Comparison of ENCODE assay signal across 12 cellular contexts in the genomic region with DNA sequence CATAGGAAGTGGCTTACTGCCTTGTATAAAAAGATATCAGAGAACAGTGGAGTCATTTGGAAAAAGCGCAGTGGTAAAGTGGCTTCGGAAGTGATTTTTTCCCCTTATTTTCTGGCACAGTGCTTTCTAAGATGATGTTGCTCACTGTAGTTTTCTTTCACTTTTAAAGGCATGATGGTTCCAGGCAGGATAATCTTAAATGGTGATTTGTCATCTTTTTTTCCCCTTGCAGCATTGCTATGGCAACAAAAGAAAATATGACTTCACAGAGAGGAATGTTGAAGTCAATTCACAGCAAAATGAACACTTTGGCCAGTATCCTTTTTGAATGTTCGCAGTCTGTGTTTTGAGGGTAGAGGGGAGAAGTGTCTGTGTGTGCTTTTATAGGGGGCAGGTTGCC. TPM values are rescaled to one million over a fixed set of nuclear protein-coding genes. Genes with fewer than 3 reads are reported as not detected.
DNase-seq lines count a peak whose midpoint lies in the region; ATAC-seq and TF ChIP-seq lines count a peak whose summit lies in the region.
"Had no signal": no experiment of that assay in that cellular context is flagged by ENCODE, and none has a peak within 500 bp of the region (broad histone marks: within the 10 kb centered on the region; RNA-seq: fewer than 3 reads in every experiment).

No MANE protein-coding gene starts in this region.

- no peak overlapping the region for H3K27ac ChIP-seq in body of pancreas
- H3K27ac ChIP-seq: right lobe of liver had no signal

- H3K4me1 Mint-ChIP-seq in activated CD8-positive, alpha-beta T cell treated with anti-CD3 and anti-CD28 coated beads for 36 hours (ENCODE audit: low read depth), result peaks cover 16% of the 10 kb centered on the region
- H3K4me1 Mint-ChIP-seq in activated CD8-positive, alpha-beta T cell treated with anti-CD3 and anti-CD28 coated beads, Interleukin-2, amount 10 ng/mL, durations not matched to agents 7 days and 5 days (ENCODE audit: low read depth), result no peaks in the 10 kb centered on the region
- H3K4me1 Mint-ChIP-seq in type B pancreatic cell (ENCODE audit: unreplicated experiment), result peaks cover 8% of the 10 kb centered on the region

- H3K4me1 ChIP-seq in body of pancreas, result no peaks in the 10 kb centered on the region
- H3K4me1 ChIP-seq: BE2C, right lobe of liver had no signal

- WGBS in body of pancreas, 2 donors, result 85 to 92% methylated on average over 3 of the region's 3 CpGs

- H3K9me3 ChIP-seq in body of pancreas, result no peaks in the 10 kb centered on the region
- H3K9me3 ChIP-seq: BE2C, right lobe of liver had no signal

- H3K9me3 Mint-ChIP-seq in activated CD8-positive, alpha-beta T cell treated with anti-CD3 and anti-CD28 coated beads for 36 hours, result no peaks in the 10 kb centered on the region
- no peaks in the 10 kb centered on the region for H3K9me3 Mint-ChIP-seq in activated CD8-positive, alpha-beta T cell treated with anti-CD3 and anti-CD28 coated beads, Interleukin-2, amount 10 ng/mL, durations not matched to agents 7 days and 5 days (ENCODE audit: insufficient read depth)
- H3K9me3 Mint-ChIP-seq in type B pancreatic cell, result no peaks in the 10 kb centered on the region

- POLR2A ChIA-PET in activated CD8-positive, alpha-beta T cell treated with anti-CD3 and anti-CD28 coated beads for 36 hours (lab: Charles Lee), result interaction anchor here (0.7 kb wide), 1 partner anchor 46 kb away, joined by 3 read pairs; no protein-coding TSS in a partner anchor
- POLR2A ChIA-PET in activated CD8-positive, alpha-beta T cell treated with anti-CD3 and anti-CD28 coated beads, Interleukin-2, amount 10 ng/mL, durations not matched to agents 7 days and 5 days (lab: Charles Lee), result no interaction called here

- CTCF ChIA-PET in activated CD8-positive, alpha-beta T cell treated with anti-CD3 and anti-CD28 coated beads for 36 hours (lab: Charles Lee), result interaction anchor here (0.9 to 1.6 kb wide), 2 partner anchors 10 to 43 kb away, joined by 4 read pairs; a partner anchor contains a TSS
- CTCF ChIA-PET in activated CD8-positive, alpha-beta T cell treated with anti-CD3 and anti-CD28 coated beads, Interleukin-2, amount 10 ng/mL, durations not matched to agents 7 days and 5 days (lab: Charles Lee), result no interaction called here

- no peak for TF ChIP-seq POLR2A in body of pancreas (IDR thresholded peaks at IDR 0.05)

- no peak for DNase-seq in activated CD8-positive, alpha-beta T cell treated with anti-CD3 and anti-CD28 coated beads for 36 hours
- DNase-seq in activated CD8-positive, alpha-beta T cell treated with anti-CD3 and anti-CD28 coated beads, Interleukin-2, amount 10 ng/mL, durations not matched to agents 7 days and 5 days, result no peak
- DNase-seq in body of pancreas (no peak), iris pigment epithelial cell (ENCODE audit: low read depth) (peak; percentile 92), type B pancreatic cell (ENCODE audit: extremely low spot score, unreplicated experiment) (no peak), NCI-H526 (lab: John Stamatoyannopoulos, UW) (no peak), SIG-M5 (lab: John Stamatoyannopoulos, UW) (no peak), medulla oblongata (ENCODE audit: extremely low spot score) (no peak)
- DNase-seq: activated T-cell treated with anti-CD3 and anti-CD28 coated beads for 4 hours, BE2C, right lobe of liver had no signal

- H3K36me3 ChIP-seq in body of pancreas (replicated peaks in 1 of 2; ENCODE audit: insufficient read depth in 1 of 2, low read depth in 2 of 2), result peaks cover 12 to 15% of the 10 kb centered on the region in 2 donors

- no peak overlapping the region for H3K4me3 Mint-ChIP-seq in activated CD8-positive, alpha-beta T cell treated with anti-CD3 and anti-CD28 coated beads for 36 hours
- H3K4me3 Mint-ChIP-seq in activated CD8-positive, alpha-beta T cell treated with anti-CD3 and anti-CD28 coated beads, Interleukin-2, amount 10 ng/mL, durations not matched to agents 7 days and 5 days, result no peak overlapping the region
- no peak overlapping the region for H3K4me3 Mint-ChIP-seq in type B pancreatic cell

- H3K36me3 Mint-ChIP-seq in activated CD8-positive, alpha-beta T cell treated with anti-CD3 and anti-CD28 coated beads for 36 hours (ENCODE audit: low read depth), result peaks cover 37% of the 10 kb centered on the region
- H3K36me3 Mint-ChIP-seq in activated CD8-positive, alpha-beta T cell treated with anti-CD3 and anti-CD28 coated beads, Interleukin-2, amount 10 ng/mL, durations not matched to agents 7 days and 5 days (ENCODE audit: low read depth), result peaks cover 30% of the 10 kb centered on the region
- peaks cover 38% of the 10 kb centered on the region for H3K36me3 Mint-ChIP-seq in type B pancreatic cell

- no peaks in the 10 kb centered on the region for H3K27me3 ChIP-seq in body of pancreas
- H3K27me3 ChIP-seq: BE2C, right lobe of liver had no signal

- no peak for TF ChIP-seq CTCF in activated CD8-positive, alpha-beta T cell treated with anti-CD3 and anti-CD28 coated beads for 36 hours (IDR thresholded peaks at IDR 0.05)
- TF ChIP-seq CTCF in body of pancreas (IDR thresholded peaks at IDR 0.05), result no peak
- no peak for TF ChIP-seq CTCF in type B pancreatic cell (conservative IDR thresholded peaks at IDR 0.05)

- no peaks in the 10 kb centered on the region for H3K27me3 Mint-ChIP-seq in activated CD8-positive, alpha-beta T cell treated with anti-CD3 and anti-CD28 coated beads for 36 hours
- H3K27me3 Mint-ChIP-seq in activated CD8-positive, alpha-beta T cell treated with anti-CD3 and anti-CD28 coated beads, Interleukin-2, amount 10 ng/mL, durations not matched to agents 7 days and 5 days (ENCODE audit: low read depth), result no peaks in the 10 kb centered on the region
- H3K27me3 Mint-ChIP-seq in type B pancreatic cell, result no peaks in the 10 kb centered on the region

- intact Hi-C loops in activated CD8-positive, alpha-beta T cell treated with anti-CD3 and anti-CD28 coated beads for 36 hours (cut with micrococcal nuclease), result no loop called here
- intact Hi-C loops in body of pancreas (cut with DNase I), result no loop called here

- peak overlapping the region; percentile 16 for H3K27ac Mint-ChIP-seq in activated CD8-positive, alpha-beta T cell treated with anti-CD3 and anti-CD28 coated beads for 36 hours
- no peak overlapping the region for H3K27ac Mint-ChIP-seq in activated CD8-positive, alpha-beta T cell treated with anti-CD3 and anti-CD28 coated beads, Interleukin-2, amount 10 ng/mL, durations not matched to agents 7 days and 5 days
- peak overlapping the region; percentile 15 for H3K27ac Mint-ChIP-seq in type B pancreatic cell

- ATAC-seq in activated CD8-positive, alpha-beta T cell treated with anti-CD3 and anti-CD28 coated beads for 36 hours, result no peak
- ATAC-seq in activated CD8-positive, alpha-beta T cell treated with anti-CD3 and anti-CD28 coated beads, Interleukin-2, amount 10 ng/mL, durations not matched to agents 7 days and 5 days, result no peak
- peak; percentile 21 for ATAC-seq in body of pancreas
- ATAC-seq: Panc1 had no signal

- no peak overlapping the region for H3K4me3 ChIP-seq in body of pancreas
- H3K4me3 ChIP-seq: right lobe of liver had no signal

RNA-seq across cellular contexts. Expression of a gene that starts 42.5 kb away (rescaled TPM):
- total RNA-seq in activated CD8-positive, alpha-beta T cell treated with anti-CD3 and anti-CD28 coated beads for 36 hours, result 10 to 100 TPM; 37.1 to 38.8 TPM
- 10 to 100 TPM; 41.5 to 44.0 TPM for total RNA-seq in activated CD8-positive, alpha-beta T cell treated with anti-CD3 and anti-CD28 coated beads, Interleukin-2, amount 10 ng/mL, durations not matched to agents 7 days and 5 days
- total RNA-seq in body of pancreas (10 to 100 TPM; 20.8 to 24.1 TPM), type B pancreatic cell (ENCODE audit: low replicate concordance) (53.2 and 61.6 TPM in 2 replicates)
